In genomic region chr1:162133566-162133965, GRCh38 we compare ENCODE assay signal across 1 cellular context.
TF ChIP-seq lines count a peak whose summit lies in the region.

No MANE protein-coding gene starts in this region.

TF ChIP-seq in HCT116, 20 proteins besides CTCF, POLR2A, EP300 and RAD21 (continued from another document):
- no peak for TF ChIP-seq REST (IDR thresholded peaks at IDR 0.05; ENCODE audit: low read depth)
- TF ChIP-seq JUND (IDR thresholded peaks at IDR 0.05): no peak
- TF ChIP-seq EGR1 (IDR thresholded peaks at IDR 0.05; ENCODE audit: low read depth): no peak
- TF ChIP-seq SIN3A (IDR thresholded peaks at IDR 0.05; ENCODE audit: low read depth): no peak
- TF ChIP-seq SRF (IDR thresholded peaks at IDR 0.05; ENCODE audit: low read depth): no peak
